ENCODE assay signal across 25 cellular contexts in genomic region chr19:33513424-33513823, GRCh38. TPM values are rescaled to one million over a fixed set of nuclear protein-coding genes. Genes with fewer than 3 reads are reported as not detected.
DNase-seq lines count a peak whose midpoint lies in the region; ATAC-seq, FAIRE-seq and TF ChIP-seq lines count a peak whose summit lies in the region.
"Had no signal": no experiment of that assay in that cellular context is flagged by ENCODE, and none has a peak within 500 bp of the region (broad histone marks: within the 10 kb centered on the region; RNA-seq: fewer than 3 reads in every experiment).

No MANE protein-coding gene starts in this region.

- H3K36me3 ChIP-seq in HEK293 (ENCODE audit: control insufficient read depth in 2 of 2, insufficient read depth in 1 of 2, low read length in 2 of 2) (peaks cover 0 to 17% of the 10 kb centered on the region in 2 experiments; a peak in 2 of 3 replicates), astrocyte (ENCODE audit: insufficient read depth, low read length) (peaks cover 5% of the 10 kb centered on the region), aorta (ENCODE audit: control insufficient read depth in 1 of 2, insufficient read depth in 2 of 2, low read length in 1 of 2) (peaks cover 0 to 3% of the 10 kb centered on the region in 2 donors)
- peaks cover 22% of the 10 kb centered on the region for H3K36me3 ChIP-seq in effector memory CD4-positive, alpha-beta T cell (ENCODE audit: control insufficient read depth, insufficient read depth, low read length)

- H3K9ac ChIP-seq in astrocyte (ENCODE audit: low read length), result no peak overlapping the region

- H3K9me3 Mint-ChIP-seq in astrocyte (ENCODE audit: unreplicated experiment) (no peaks in the 10 kb centered on the region), neural crest cell (no peaks in the 10 kb centered on the region)
- H3K9me3 Mint-ChIP-seq in stimulated activated effector memory CD8-positive, alpha-beta T cell treated with anti-CD3 and anti-CD28 coated beads, Interleukin-12 subunit alpha, Interleukin-12 subunit beta, amount 100 ng/mL, for 72 hours, result no peaks in the 10 kb centered on the region
- no peaks in the 10 kb centered on the region for H3K9me3 Mint-ChIP-seq in activated naive CD8-positive, alpha-beta T cell treated with anti-CD3 and anti-CD28 coated beads, Interleukin-2, amount 50 U/mL, for 24 hours
- H3K9me3 Mint-ChIP-seq: CD4-positive, CD25-positive, alpha-beta regulatory T cell; CD8-positive, alpha-beta memory T cell; IgD-negative memory B cell had no signal

- H3K4me1 Mint-ChIP-seq in astrocyte (ENCODE audit: low read depth, unreplicated experiment) (no peaks in the 10 kb centered on the region), neural crest cell (no peaks in the 10 kb centered on the region)
- H3K4me1 Mint-ChIP-seq in stimulated activated effector memory CD8-positive, alpha-beta T cell treated with anti-CD3 and anti-CD28 coated beads, Interleukin-12 subunit alpha, Interleukin-12 subunit beta, amount 100 ng/mL, for 72 hours, result peaks cover 47% of the 10 kb centered on the region
- H3K4me1 Mint-ChIP-seq in activated naive CD8-positive, alpha-beta T cell treated with anti-CD3 and anti-CD28 coated beads, Interleukin-2, amount 50 U/mL, for 24 hours, result no peaks in the 10 kb centered on the region

- H3K27ac ChIP-seq in HEK293 (ENCODE audit: extremely low read depth, low read depth, low read length), result no peak overlapping the region
- no peak overlapping the region for H3K27ac ChIP-seq in astrocyte (ENCODE audit: low read depth, low read length)
- no peak overlapping the region for H3K27ac ChIP-seq in effector memory CD4-positive, alpha-beta T cell (ENCODE audit: insufficient read depth, low read length, poor library complexity, severe bottlenecking)
- H3K27ac ChIP-seq in aorta (ENCODE audit: low read depth in 1 of 2, low read length in 2 of 2), result no peak overlapping the region

- no peak overlapping the region for H3K4me2 ChIP-seq in astrocyte (ENCODE audit: low read length)

- intact Hi-C loops in aorta (cut with DNase I), result no loop called here

- H3K27me3 ChIP-seq in astrocyte (ENCODE audit: insufficient read depth, low read length) (no peaks in the 10 kb centered on the region), aorta (ENCODE audit: control insufficient read depth in 1 of 2, insufficient read depth in 2 of 2, low read length in 1 of 2) (no peaks in the 10 kb centered on the region)
- H3K27me3 ChIP-seq in effector memory CD4-positive, alpha-beta T cell (replicated peaks; ENCODE audit: control insufficient read depth, insufficient read depth, low read length, poor library complexity, severe bottlenecking), result no peaks in the 10 kb centered on the region
- H3K27me3 ChIP-seq: BE2C had no signal

- WGBS in aorta, 2 donors, result 89 to 93% methylated on average over 9 of the region's 9 CpGs

- no peak overlapping the region for H2AFZ ChIP-seq in astrocyte (ENCODE audit: low read depth, low read length)

- H3K27me3 Mint-ChIP-seq in astrocyte (ENCODE audit: low read depth, unreplicated experiment) (peaks cover under 1% of the 10 kb centered on the region), neural crest cell (ENCODE audit: low read depth) (no peaks in the 10 kb centered on the region)
- no peaks in the 10 kb centered on the region for H3K27me3 Mint-ChIP-seq in activated naive CD8-positive, alpha-beta T cell treated with anti-CD3 and anti-CD28 coated beads, Interleukin-2, amount 50 U/mL, for 24 hours
- H3K27me3 Mint-ChIP-seq: CD4-positive, CD25-positive, alpha-beta regulatory T cell; CD8-positive, alpha-beta memory T cell; IgD-negative memory B cell had no signal

- TF ChIP-seq CTCF in HEK293 (tag by site-specific recombination; IDR thresholded peaks at IDR 0.05), result no peak
- TF ChIP-seq CTCF in astrocyte (IDR thresholded peaks at IDR 0.05; ENCODE audit: insufficient read depth, low read depth, low read length), result no peak
- TF ChIP-seq CTCF in neural crest cell (conservative IDR thresholded peaks at IDR 0.05), result no peak

- peaks cover 46% of the 10 kb centered on the region for H3K79me2 ChIP-seq in astrocyte (ENCODE audit: insufficient read depth, low read length)

- H3K4me3 Mint-ChIP-seq in astrocyte (ENCODE audit: unreplicated experiment), result no peak overlapping the region
- no peak overlapping the region for H3K4me3 Mint-ChIP-seq in neural crest cell
- H3K4me3 Mint-ChIP-seq in stimulated activated effector memory CD8-positive, alpha-beta T cell treated with anti-CD3 and anti-CD28 coated beads, Interleukin-12 subunit alpha, Interleukin-12 subunit beta, amount 100 ng/mL, for 72 hours, result no peak overlapping the region
- H3K4me3 Mint-ChIP-seq in activated naive CD8-positive, alpha-beta T cell treated with anti-CD3 and anti-CD28 coated beads, Interleukin-2, amount 50 U/mL, for 24 hours, result no peak overlapping the region

- H3K4me1 ChIP-seq in HEK293 (ENCODE audit: control insufficient read depth, insufficient read depth, low read length) (no peaks in the 10 kb centered on the region), astrocyte (ENCODE audit: insufficient read depth, low read length) (peaks cover 7% of the 10 kb centered on the region), aorta (ENCODE audit: control insufficient read depth in 1 of 2, insufficient read depth in 2 of 2, low read length in 2 of 2) (no peaks in the 10 kb centered on the region)
- H3K4me1 ChIP-seq in effector memory CD4-positive, alpha-beta T cell (ENCODE audit: control insufficient read depth, insufficient read depth, low read length, poor library complexity, severe bottlenecking), result peaks cover 13% of the 10 kb centered on the region

- H3K27ac Mint-ChIP-seq in astrocyte (ENCODE audit: unreplicated experiment) (peak overlapping the region; percentile 53), neural crest cell (ENCODE audit: unreplicated experiment) (peak overlapping the region; percentile 81)
- H3K27ac Mint-ChIP-seq in stimulated activated effector memory CD8-positive, alpha-beta T cell treated with anti-CD3 and anti-CD28 coated beads, Interleukin-12 subunit alpha, Interleukin-12 subunit beta, amount 100 ng/mL, for 72 hours, result peak overlapping the region; percentile 77
- no peak overlapping the region for H3K27ac Mint-ChIP-seq in activated naive CD8-positive, alpha-beta T cell treated with anti-CD3 and anti-CD28 coated beads, Interleukin-2, amount 50 U/mL, for 24 hours

- H3K4me3 ChIP-seq in HEK293 (ENCODE audit: low read depth, low read length), result no peak overlapping the region
- H3K4me3 ChIP-seq in astrocyte (ENCODE audit: insufficient read depth, low read depth, low read length), result no peak overlapping the region
- H3K4me3 ChIP-seq in effector memory CD4-positive, alpha-beta T cell (ENCODE audit: insufficient read depth, low read depth, low read length, poor library complexity, severe bottlenecking), result no peak overlapping the region
- H3K4me3 ChIP-seq in aorta (ENCODE audit: low read length in 2 of 2), result no peak overlapping the region
- H3K4me3 ChIP-seq: GM12878 had no signal

- no peaks in the 10 kb centered on the region for H3K9me3 ChIP-seq in HEK293 (ENCODE audit: control insufficient read depth, insufficient read depth, low read depth, low read length)
- H3K9me3 ChIP-seq in astrocyte (ENCODE audit: insufficient read depth, low read depth, low read length), result no peaks in the 10 kb centered on the region
- no peaks in the 10 kb centered on the region for H3K9me3 ChIP-seq in effector memory CD4-positive, alpha-beta T cell (ENCODE audit: control insufficient read depth, low read length)
- no peaks in the 10 kb centered on the region for H3K9me3 ChIP-seq in aorta (ENCODE audit: control insufficient read depth, low read length)
- H3K9me3 ChIP-seq: BE2C had no signal

- ATAC-seq in stimulated activated effector memory CD8-positive, alpha-beta T cell treated with anti-CD3 and anti-CD28 coated beads, Interleukin-12 subunit alpha, Interleukin-12 subunit beta, amount 100 ng/mL, for 72 hours, result no peak
- no peak for ATAC-seq in aorta (ENCODE audit: low FRiP score)
- ATAC-seq in activated naive CD8-positive, alpha-beta T cell treated with anti-CD3 and anti-CD28 coated beads, Interleukin-2, amount 50 U/mL, for 24 hours, result no peak
- ATAC-seq: GM12878, HCT116, HepG2 had no signal

- H4K20me1 ChIP-seq in astrocyte (ENCODE audit: insufficient read depth, low read length), result peaks cover 52% of the 10 kb centered on the region

- H3K36me3 Mint-ChIP-seq in astrocyte (ENCODE audit: low read depth, unreplicated experiment) (peaks cover 9% of the 10 kb centered on the region), neural crest cell (ENCODE audit: low read depth) (no peaks in the 10 kb centered on the region)
- H3K36me3 Mint-ChIP-seq in stimulated activated effector memory CD8-positive, alpha-beta T cell treated with anti-CD3 and anti-CD28 coated beads, Interleukin-12 subunit alpha, Interleukin-12 subunit beta, amount 100 ng/mL, for 72 hours, result no peaks in the 10 kb centered on the region
- H3K36me3 Mint-ChIP-seq in activated naive CD8-positive, alpha-beta T cell treated with anti-CD3 and anti-CD28 coated beads, Interleukin-2, amount 50 U/mL, for 24 hours (ENCODE audit: low read depth), result no peaks in the 10 kb centered on the region

- DNase-seq in astrocyte (ENCODE audit: low read depth) (no peak), neural crest cell (ENCODE audit: low read depth, low spot score) (no peak), NCI-H1694 (lab: John Stamatoyannopoulos, UW) (no peak), aorta (no peak)
- no peak for DNase-seq in stimulated activated effector memory CD8-positive, alpha-beta T cell treated with anti-CD3 and anti-CD28 coated beads, Interleukin-12 subunit alpha, Interleukin-12 subunit beta, amount 100 ng/mL, for 72 hours (ENCODE audit: low spot score in 2 of 2)
- DNase-seq in effector memory CD4-positive, alpha-beta T cell, result no peak
- DNase-seq in activated naive CD8-positive, alpha-beta T cell treated with anti-CD3 and anti-CD28 coated beads, Interleukin-2, amount 50 U/mL, for 24 hours, result no peak
- DNase-seq: ACHN; BE2C; C1 segment of cervical spinal cord; CD4-positive, CD25-positive, alpha-beta regulatory T cell; CD8-positive, alpha-beta memory T cell; COR-L47; DMS 273 treated with DMSO at 0.1 percent for 48 hours; DMS53; DND-41; EL had no signal

- POLR2A ChIA-PET in HEK293 (lab: Yijun Ruan, JAX), result no interaction called here

- CTCF ChIA-PET in HEK293 (lab: Yijun Ruan, JAX), result interaction anchor here (0.7 to 1.5 kb wide), 2 partner anchors 83 to 587 kb away, joined by 3 to 6 read pairs; no protein-coding TSS in a partner anchor

- FAIRE-seq in astrocyte (lab: Jason Lieb, UNC), result no peak
- FAIRE-seq: A204.1, GM12878, GM19239, H54, HepG2 had no signal

TF ChIP-seq in HEK293, 187 proteins besides CTCF, POLR2A, EP300 and RAD21 (continues in another document):
- TF ChIP-seq PRDM1 (tag by site-specific recombination; IDR thresholded peaks at IDR 0.05), result no peak

RNA-seq across cellular contexts. Expression of gene PEPD, which starts 8.2 kb away (rescaled TPM):
- total RNA-seq in astrocyte (37.9 and 38.4 TPM in 2 replicates), neural crest cell (39.0 and 43.7 TPM in 2 replicates), aorta (10 to 100 TPM; 54.3 to 56.6 TPM)
- 100 to 1,000 TPM in 1 of 2 donors, 10 to 100 TPM in 1; 48.2 to 186 TPM for polyA plus RNA-seq in aorta
